17 cellular contexts compared by ENCODE assay signal in genomic region chr21:45873866-45874265, GRCh38.
"Had no signal": no experiment of that assay in that cellular context is flagged by ENCODE, and none has a peak within 500 bp of the region (broad histone marks: within the 10 kb centered on the region; RNA-seq: fewer than 3 reads in every experiment).

No MANE protein-coding gene starts in this region.

- H3K9me3 Mint-ChIP-seq: endodermal cell; stimulated activated memory B cell treated with anti-CD40 and anti-IgM and Interleukin-4, amounts not matched to agents 10 μg/mL and 1 μg/mL and 100 μg/mL, for 72 hours; T-cell had no signal

- H3K9me3 ChIP-seq: ovary, transverse colon had no signal

- H3K4me3 ChIP-seq: ovary, SK-N-MC, transverse colon had no signal

- H3K4me3 Mint-ChIP-seq: activated CD8-positive, alpha-beta T cell treated with anti-CD3 and anti-CD28 coated beads, Interleukin-2, amount 10 ng/mL, durations not matched to agents 7 days and 5 days; endodermal cell; immature natural killer cell; stimulated activated memory B cell treated with anti-CD40 and anti-IgM and Interleukin-4, amounts not matched to agents 10 μg/mL and 1 μg/mL and 100 μg/mL, for 72 hours; T-cell had no signal

- H3K27ac Mint-ChIP-seq: activated CD8-positive, alpha-beta T cell treated with anti-CD3 and anti-CD28 coated beads, Interleukin-2, amount 10 ng/mL, durations not matched to agents 7 days and 5 days; immature natural killer cell; stimulated activated memory B cell treated with anti-CD40 and anti-IgM and Interleukin-4, amounts not matched to agents 10 μg/mL and 1 μg/mL and 100 μg/mL, for 72 hours; T-cell had no signal

- DNase-seq: activated CD4-positive, alpha-beta T cell treated with anti-CD3 and anti-CD28 coated beads for 48 hours; activated CD8-positive, alpha-beta memory T cell treated with anti-CD3 and anti-CD28 coated beads, Interleukin-2, amount 50 U/mL, for 48 hours; activated CD8-positive, alpha-beta T cell treated with anti-CD3 and anti-CD28 coated beads, Interleukin-2, amount 10 ng/mL, durations not matched to agents 7 days and 5 days; activated naive CD4-positive, alpha-beta T cell treated with anti-CD3 and anti-CD28 coated beads, Interleukin-2, amount 50 U/mL, for 16 hours; amniotic stem cell; brain microvascular endothelial cell; endodermal cell; erythroblast; immature natural killer cell; left colon; mammary epithelial cell; T-cell; transverse colon; WERI-Rb-1 had no signal

- H3K36me3 Mint-ChIP-seq: immature natural killer cell; stimulated activated memory B cell treated with anti-CD40 and anti-IgM and Interleukin-4, amounts not matched to agents 10 μg/mL and 1 μg/mL and 100 μg/mL, for 72 hours; T-cell had no signal

- H3K27ac ChIP-seq: ovary, SK-N-MC, WERI-Rb-1 had no signal

- H3K4me1 Mint-ChIP-seq: endodermal cell, immature natural killer cell had no signal

- ATAC-seq: activated CD8-positive, alpha-beta T cell treated with anti-CD3 and anti-CD28 coated beads, Interleukin-2, amount 10 ng/mL, durations not matched to agents 7 days and 5 days; left colon; stimulated activated memory B cell treated with anti-CD40 and anti-IgM and Interleukin-4, amounts not matched to agents 10 μg/mL and 1 μg/mL and 100 μg/mL, for 72 hours; T-cell had no signal

- H3K36me3 ChIP-seq: brain microvascular endothelial cell, ovary, transverse colon, WERI-Rb-1 had no signal

- H3K27me3 ChIP-seq: brain microvascular endothelial cell, ovary, transverse colon had no signal
